Comparison of ENCODE assay signal across 8 cellular contexts in genomic region chr19:52600639-52601024, GRCh38. TPM values are rescaled to one million over a fixed set of nuclear protein-coding genes. Genes with fewer than 3 reads are reported as not detected.
DNase-seq lines count a peak whose midpoint lies in the region; ATAC-seq, FAIRE-seq and TF ChIP-seq lines count a peak whose summit lies in the region.

No MANE protein-coding gene starts in this region.

- no peak for FAIRE-seq in pancreas (lab: Jason Lieb, UNC)

- peaks cover 7% of the 10 kb centered on the region for H3K9me3 ChIP-seq in WERI-Rb-1 (ENCODE audit: severe bottlenecking)
- H3K9me3 ChIP-seq in pancreas = no peaks in the 10 kb centered on the region

- DNase-seq in WERI-Rb-1 (peak; percentile 54), fibroblast of mammary gland (ENCODE audit: low read depth) (no peak), pancreas (peak in 3 of 6 donors; percentile 41 to 75 (median 58)), H4 (ENCODE audit: low spot score) (no peak), NCI-H187 treated with DMSO at 0.1 percent for 48 hours (lab: John Stamatoyannopoulos, UW) (no peak), NCI-H187 (lab: John Stamatoyannopoulos, UW) (no peak)

- peak overlapping the region; percentile 40; the same call in 1 of the 2 replicates for H3K27ac ChIP-seq in WERI-Rb-1
- peak overlapping the region in 3 of 4 donors; percentile 35 to 75 (median 66) for H3K27ac ChIP-seq in pancreas

- H3K27me3 ChIP-seq in WERI-Rb-1 (ENCODE audit: insufficient read depth, low read depth, severe bottlenecking) (no peaks in the 10 kb centered on the region), pancreas (no peaks in the 10 kb centered on the region)

- peak; percentile 18 for ATAC-seq in HG02798 (IDR thresholded peaks at IDR 0.05; ENCODE audit: poor library complexity, unreplicated experiment)
- ATAC-seq in pancreas = peak; percentile 25 to 42 (median 35)

- peaks cover 0 to 5% (median 5%) of the 10 kb centered on the region in 3 donors for H3K4me1 ChIP-seq in pancreas

- H3K4me3 ChIP-seq in GM08714 (ENCODE audit: low read length) (peak overlapping the region; percentile 69; the same call in 1 of the 2 replicates), WERI-Rb-1 (ENCODE audit: low read depth, low read length) (peak overlapping the region; percentile 57), fibroblast of mammary gland (ENCODE audit: control insufficient read depth, low read depth, low read length) (peak overlapping the region; percentile 64), pancreas (peak overlapping the region; percentile 41 to 77 (median 53))

- whole genome bisulfite sequencing in pancreas, 2 donors = 0 to 1% methylated on average over 14 to 15 of the region's 15 CpGs

- intact Hi-C loops in pancreas (cut with DNase I) = no loop called here

- peaks cover 7% of the 10 kb centered on the region for H3K36me3 ChIP-seq in WERI-Rb-1
- H3K36me3 ChIP-seq in pancreas = no peaks in the 10 kb centered on the region

- no peak for TF ChIP-seq CTCF in WERI-Rb-1 (IDR thresholded peaks at IDR 0.05; ENCODE audit: low read depth, low read length)
- TF ChIP-seq CTCF in fibroblast of mammary gland (conservative IDR thresholded peaks at IDR 0.05; ENCODE audit: control insufficient read depth, insufficient read depth, low read depth, low read length) = no peak
- TF ChIP-seq CTCF in pancreas (IDR thresholded peaks at IDR 0.05) = no peak

RNA-seq across cellular contexts. Expression of gene ZNF701, which starts 30.5 kb away (rescaled TPM):
- total RNA-seq in pancreas = 10 to 100 TPM in 1 of 6 donors, 1 to 10 TPM in 5; 4.6 to 13.6 (median 7.4) TPM
- 1 to 10 TPM; 4.2 to 6.6 TPM for polyA plus RNA-seq in pancreas
- 5.4 and 6.8 TPM in 2 replicates for total RNA-seq in H4 (2014; rRNA removed; shearing (Covaris generic))

RNA-seq across cellular contexts. Expression of gene ZNF83, which starts 37.5 kb away (rescaled TPM):
- 10 to 100 TPM in 5 of 6 donors, 1 to 10 TPM in 1; 8.7 to 36.9 (median 16.9) TPM for total RNA-seq in pancreas
- polyA plus RNA-seq in pancreas = 10 to 100 TPM; 57.1 to 86.8 TPM
- total RNA-seq in H4 (2014; rRNA removed; shearing (Covaris generic)) = 23.7 and 35.7 TPM in 2 replicates
